In the genomic region with DNA sequence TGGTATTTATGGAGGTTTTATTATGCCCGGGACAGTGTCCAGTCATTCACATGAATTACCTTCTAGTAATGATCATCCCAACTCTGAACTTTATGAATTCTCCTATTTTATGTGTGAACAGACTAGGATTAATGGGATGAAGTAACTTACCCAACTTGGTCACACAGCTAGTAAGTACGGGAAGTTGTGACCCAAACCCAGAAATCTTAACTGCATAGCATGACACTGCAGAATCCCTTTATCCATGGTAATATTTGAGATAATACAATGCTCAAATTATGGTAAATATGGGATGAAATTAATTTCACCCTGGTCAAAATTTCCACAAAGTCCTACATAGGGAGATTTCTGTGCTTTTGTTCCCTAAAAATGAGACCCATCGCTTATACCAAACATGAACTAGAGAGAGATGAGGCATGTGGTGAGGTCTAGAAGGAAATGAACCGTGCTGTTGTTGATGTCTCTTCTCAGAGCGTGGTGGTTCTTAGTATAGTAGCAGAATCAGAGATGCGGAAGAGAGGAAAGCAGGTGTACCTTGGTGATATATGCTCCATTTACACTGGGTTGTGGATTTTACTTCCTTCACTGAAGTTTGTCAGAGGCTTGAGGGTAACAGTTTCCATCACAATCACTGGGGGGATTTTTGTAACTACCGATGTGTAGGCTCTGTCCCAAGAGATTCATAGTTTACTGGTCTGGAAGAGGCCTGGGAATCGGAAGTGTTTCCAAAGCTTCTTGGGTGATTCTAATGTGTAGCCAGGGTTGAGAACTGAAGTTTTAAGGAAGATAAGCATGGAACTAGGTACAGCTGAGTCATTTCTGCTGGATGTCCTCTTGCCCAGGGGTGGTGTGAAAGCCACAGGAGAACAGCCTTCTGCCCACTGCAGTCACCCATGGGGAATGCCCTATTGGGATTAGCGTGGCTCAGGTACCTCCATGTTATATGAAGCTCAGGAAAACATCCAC, we compare ENCODE assay signal across 13 cellular contexts. TPM values are rescaled to one million over a fixed set of nuclear protein-coding genes. Genes with fewer than 3 reads are reported as not detected.
A peak's percentile ranks its signal among the peaks of the same experiment; 100 is the strongest.
DNase-seq lines count a peak whose midpoint lies in the region; ATAC-seq, FAIRE-seq and TF ChIP-seq lines count a peak whose summit lies in the region.
"Had no signal": no experiment of that assay in that cellular context is flagged by ENCODE, and none has a peak within 500 bp of the region (broad histone marks: within the 10 kb centered on the region; RNA-seq: fewer than 3 reads in every experiment).

No MANE protein-coding gene starts in this region.

- TF ChIP-seq EP300 in A549 (IDR thresholded peaks at IDR 0.05): no peak

- in situ Hi-C loops in Panc1 (cut with HindIII; ENCODE audit: low pct_unique_long_range_greater_than_20kb, low sequenced_read_pairs): no loop called here

- WGBS in A549 (ENCODE audit: missing lambda C conversion rate): 88% methylated on average over 9 of the region's 9 CpGs

- POLR2A ChIA-PET in A549 (lab: Yijun Ruan, JAX) (no interaction called here), Panc1 (lab: Charles Lee) (no interaction called here)

- no peak overlapping the region for H3K4me2 ChIP-seq in A549

- H3K27ac ChIP-seq in A549 (peak overlapping the region in 1 of 2 experiments; percentile 43; a peak in 2 of 6 replicates), Panc1 (ENCODE audit: low read length) (peak overlapping the region; percentile 61; the same call in 1 of the 2 replicates), caudate nucleus (ENCODE audit: low read depth, low read length) (no peak overlapping the region)
- H3K27ac ChIP-seq: C4-2B had no signal

- H3K36me3 ChIP-seq in Panc1 (ENCODE audit: control insufficient read depth, insufficient read depth, low read length): no peaks in the 10 kb centered on the region

- CTCF ChIA-PET in A549 (lab: Yijun Ruan, JAX) (interaction anchor here (0.6 kb wide), 1 partner anchor 134 kb away, joined by 3 read pairs; no protein-coding TSS in a partner anchor), Panc1 (lab: Charles Lee) (no interaction called here)

- H3K9me3 ChIP-seq in A549 (peaks cover 11% of the 10 kb centered on the region; the same call in 2 of the 3 replicates), Panc1 (ENCODE audit: control insufficient read depth, insufficient read depth, low read depth, low read length) (no peaks in the 10 kb centered on the region)

- no peak for TF ChIP-seq CTCF in A549 (IDR thresholded peaks at IDR 0.05)
- no peak for TF ChIP-seq CTCF in Panc1 (IDR thresholded peaks at IDR 0.05)

- no peak for TF ChIP-seq POLR2A in A549 (IDR thresholded peaks at IDR 0.05; ENCODE audit: low read length)

- no peak overlapping the region for H3K4me3 ChIP-seq in A549
- H3K4me3 ChIP-seq in Panc1 (ENCODE audit: low read depth in 2 of 2, low read length in 2 of 2): no peak overlapping the region

- ATAC-seq in A549 (no peak), GM18907 (IDR thresholded peaks at IDR 0.05; ENCODE audit: unreplicated experiment) (peak; percentile 84), HG02798 (IDR thresholded peaks at IDR 0.05; ENCODE audit: poor library complexity, unreplicated experiment) (peak; percentile 75), Panc1 (no peak)

- intact Hi-C loops in Panc1 (cut with micrococcal nuclease; ENCODE audit: unreplicated experiment): loop anchor here (10.0 kb wide), 1 partner anchor 100 kb away; a partner anchor contains a TSS

- TF ChIP-seq RAD21 in A549 (conservative IDR thresholded peaks at IDR 0.05 in 1 of 2, IDR thresholded peaks at IDR 0.05 in 1 of 2): no peak

- H3K4me1 ChIP-seq in A549: 0 out of 3 replicates have a peak, but pooled peaks cover 3% of the 10 kb centered on the region
- H3K4me1 ChIP-seq in Panc1 (ENCODE audit: control insufficient read depth, insufficient read depth, low read length): peaks cover 3% of the 10 kb centered on the region; the same call in 1 of the 2 replicates

- FAIRE-seq in A549 (lab: Jason Lieb, UNC): peak; percentile 28

- H3K27me3 ChIP-seq in Panc1 (ENCODE audit: control insufficient read depth, insufficient read depth, low read length): no peaks in the 10 kb centered on the region

- no TSS peak for BruUV-seq in Panc1 (replicated peaks; lab: Mats Ljungman, UMichigan)

- DNase-seq in A549 (ENCODE audit: low read depth in 1 of 2, low spot score in 1 of 2) (no peak), Panc1 (ENCODE audit: low read depth, low spot score) (no peak), iPS-NIHi7 (ENCODE audit: extremely low spot score) (no peak), caudate nucleus (lab: John Stamatoyannopoulos, UW) (no peak), kidney glomerular epithelial cell (lab: John Stamatoyannopoulos, UW) (no peak)
- DNase-seq in stimulated activated CD4-positive, alpha-beta T cell treated with anti-CD3 and anti-CD28 coated beads, Interleukin-12 subunit alpha, Interleukin-12 subunit beta, amount 100 ng/mL, for 4 hours: no peak
- DNase-seq: midbrain, OCI-M1 had no signal

TF ChIP-seq in A549, 52 proteins besides CTCF, POLR2A, EP300 and RAD21:
- TF ChIP-seq ZSCAN20 (CRISPR knock-in tag; IDR thresholded peaks at IDR 0.05) (no peak), KDM1A (IDR thresholded peaks at IDR 0.05; ENCODE audit: low read depth) (no peak), TP53 (CRISPR knock-in tag; IDR thresholded peaks at IDR 0.05) (no peak), MYC (IDR thresholded peaks at IDR 0.05; ENCODE audit: borderline replicate concordance, low read length) (no peak), ZFP36 (IDR thresholded peaks at IDR 0.05; ENCODE audit: borderline replicate concordance, partially characterized antibody) (no peak), ESRRA (IDR thresholded peaks at IDR 0.05; ENCODE audit: borderline replicate concordance, low read length) (no peak)
- TF ChIP-seq, protein P1, sequence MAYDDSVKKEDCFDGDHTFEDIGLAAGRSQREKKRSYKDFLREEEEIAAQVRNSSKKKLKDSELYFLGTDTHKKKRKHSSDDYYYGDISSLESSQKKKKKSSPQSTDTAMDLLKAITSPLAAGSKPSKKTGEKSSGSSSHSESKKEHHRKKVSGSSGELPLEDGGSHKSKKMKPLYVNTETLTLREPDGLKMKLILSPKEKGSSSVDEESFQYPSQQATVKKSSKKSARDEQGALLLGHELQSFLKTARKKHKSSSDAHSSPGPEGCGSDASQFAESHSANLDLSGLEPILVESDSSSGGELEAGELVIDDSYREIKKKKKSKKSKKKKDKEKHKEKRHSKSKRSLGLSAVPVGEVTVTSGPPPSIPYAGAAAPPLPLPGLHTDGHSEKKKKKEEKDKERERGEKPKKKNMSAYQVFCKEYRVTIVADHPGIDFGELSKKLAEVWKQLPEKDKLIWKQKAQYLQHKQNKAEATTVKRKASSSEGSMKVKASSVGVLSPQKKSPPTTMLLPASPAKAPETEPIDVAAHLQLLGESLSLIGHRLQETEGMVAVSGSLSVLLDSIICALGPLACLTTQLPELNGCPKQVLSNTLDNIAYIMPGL (CRISPR knock-in tag; IDR thresholded peaks at IDR 0.05; ENCODE audit: borderline replicate concordance): no peak

RNA-seq across cellular contexts. Expression of a gene that starts 30.2 kb away (rescaled TPM):
- polyA plus RNA-seq in A549 (2011; rRNA removed): not detected in 2 replicates
- polyA plus RNA-seq in A549 (2012; cell fraction: cytosol; rRNA removed): not detected in 2 replicates
- 0.01 TPM in 1 of 2 replicates, not detected in the other for polyA plus RNA-seq in A549 (2012; cell fraction: nucleus; rRNA removed)
- 0.03 TPM in 1 of 3 replicates, not detected in the others for polyA plus RNA-seq in A549 (2017; fragmentation: RNase III; extraction: RNeasy Plus Mini Kit Qiagen cat#74134 plus additional on column Dnase treatment)
- polyA minus RNA-seq in A549 (2011; rRNA and poly(A)+ RNA removed): not detected in 2 replicates
- not detected for total RNA-seq in Panc1 (2021; ENCODE audit: unreplicated experiment)
- not detected for polyA plus RNA-seq in Panc1 (2012; ENCODE audit: insufficient read length)
- total RNA-seq: HT-29 had no signal
- polyA plus RNA-seq: esophagus had no signal

Comparison
In these comparisons a context has a peak if more than half of its experiments do, and no peak if none do; other contexts are left out.
1. ATAC-seq: peak in GM18907 (single experiment) and HG02798 (single experiment); none in A549 (0 of 2) and Panc1 (single experiment).